20 cellular contexts compared by ENCODE assay signal in the genomic region with DNA sequence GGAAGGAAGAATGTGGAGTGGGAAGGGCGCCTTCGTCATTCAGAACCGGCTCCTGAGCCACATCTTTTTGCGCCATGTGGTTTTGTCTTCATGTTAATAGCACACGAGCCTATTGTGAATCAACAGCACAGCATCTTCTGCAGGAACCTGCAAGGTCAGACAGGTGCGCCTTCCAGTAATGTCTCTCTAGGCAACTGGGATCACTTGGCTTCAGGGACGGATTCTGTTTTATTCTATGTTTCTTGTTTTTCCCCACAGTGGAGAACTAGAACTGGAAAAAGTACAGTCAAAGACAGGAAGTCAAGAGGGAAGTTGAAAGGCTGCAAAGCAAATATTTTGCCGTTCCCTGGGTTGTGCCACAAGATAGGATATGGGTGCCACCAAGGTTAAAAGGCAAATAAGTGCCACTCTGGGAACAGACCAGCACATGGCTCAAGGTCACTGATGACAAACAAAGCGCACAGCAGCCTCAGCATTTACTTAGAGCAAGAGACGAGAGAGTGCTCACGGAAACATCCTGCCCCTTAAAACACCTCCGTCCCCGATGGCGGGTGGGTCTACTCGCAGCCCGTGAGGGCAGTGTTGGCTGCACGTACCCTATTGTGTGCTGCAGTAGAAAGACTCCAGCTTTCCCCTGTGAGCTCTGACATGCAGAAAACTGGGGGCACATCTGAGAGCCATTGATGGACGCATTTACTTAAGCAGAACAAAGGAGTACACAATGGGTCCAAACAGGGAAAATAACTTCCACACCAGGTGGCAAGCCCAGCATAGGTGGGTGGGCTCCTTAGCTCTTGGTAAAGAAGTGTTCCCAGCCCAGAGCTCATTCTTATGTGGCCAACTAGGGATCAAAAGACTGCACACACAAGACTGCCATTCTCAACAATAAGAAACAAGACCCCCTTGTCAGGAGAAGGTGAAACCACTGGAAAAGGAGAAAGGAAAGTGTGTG.
DNase-seq lines count a peak whose midpoint lies in the region; ATAC-seq and TF ChIP-seq lines count a peak whose summit lies in the region.
"Had no signal": no experiment of that assay in that cellular context is flagged by ENCODE, and none has a peak within 500 bp of the region (broad histone marks: within the 10 kb centered on the region; RNA-seq: fewer than 3 reads in every experiment).

No MANE protein-coding gene starts in this region.

- no peak overlapping the region for H2BK12ac ChIP-seq in H9 (ENCODE audit: insufficient read length, low read depth, low read length)

- H3T11ph ChIP-seq in H9 (ENCODE audit: low read length): no peak overlapping the region

- TF ChIP-seq CTCF in neural progenitor cell (IDR thresholded peaks at IDR 0.05): no peak
- no peak for TF ChIP-seq CTCF in H9 (conservative IDR thresholded peaks at IDR 0.05)

- H4K91ac ChIP-seq in H9 (ENCODE audit: insufficient read length, low read depth, low read length): no peak overlapping the region

- H3K4me3 Mint-ChIP-seq in neural progenitor cell: no peak overlapping the region
- no peak overlapping the region for H3K4me3 Mint-ChIP-seq in H9

- H3K23ac ChIP-seq in H9 (ENCODE audit: insufficient read length, low read depth, low read length): no peak overlapping the region

- H3K27me3 ChIP-seq in neural progenitor cell: no peaks in the 10 kb centered on the region
- no peaks in the 10 kb centered on the region for H3K27me3 ChIP-seq in H9 (ENCODE audit: insufficient read depth, low read length)

- H3K36me3 Mint-ChIP-seq in neural progenitor cell (no peaks in the 10 kb centered on the region), H9 (ENCODE audit: insufficient read depth in 1 of 3, low read depth in 3 of 3) (no peaks in the 10 kb centered on the region; a peak in 2 of 7 replicates)

- H3K4ac ChIP-seq in H9 (ENCODE audit: low read depth, low read length): no peak overlapping the region

- peaks cover 5% of the 10 kb centered on the region for H3K9me3 ChIP-seq in neural progenitor cell (ENCODE audit: low read depth)
- no peaks in the 10 kb centered on the region for H3K9me3 ChIP-seq in H9 (ENCODE audit: control insufficient read depth, low read depth, low read length)
- H3K9me3 ChIP-seq: A549, Caco-2 had no signal

- H3K4me3 ChIP-seq in neural progenitor cell: peak overlapping the region; percentile 10
- H3K4me3 ChIP-seq: A549, SK-N-MC had no signal

- no peak overlapping the region for H4K8ac ChIP-seq in H9 (replicated peaks; ENCODE audit: insufficient read length, low read depth, low read length)

- no peak overlapping the region for H2BK5ac ChIP-seq in H9 (ENCODE audit: insufficient read length, low read length)

- no peak overlapping the region for H3K14ac ChIP-seq in H9 (ENCODE audit: insufficient read depth, low read length)

- H3F3A ChIP-seq in neural progenitor cell (ENCODE audit: low read depth): peaks cover 21% of the 10 kb centered on the region

- no peak overlapping the region for H2BK15ac ChIP-seq in H9 (ENCODE audit: low read depth, low read length)

- ATAC-seq in HG03095 (IDR thresholded peaks at IDR 0.05; ENCODE audit: unreplicated experiment): no peak
- ATAC-seq: A549, PC-3 had no signal

- H3K79me2 ChIP-seq in neural progenitor cell (ENCODE audit: low read depth) (no peaks in the 10 kb centered on the region), H9 (ENCODE audit: insufficient read depth, low read length) (no peaks in the 10 kb centered on the region)

- peak overlapping the region; percentile 48 for H3K4me2 ChIP-seq in neural progenitor cell
- no peak overlapping the region for H3K4me2 ChIP-seq in H9 (ENCODE audit: insufficient read depth, insufficient read length, low read length)
- H3K4me2 ChIP-seq: A549 had no signal

- WGBS in H9 (ENCODE audit: extremely low coverage, insufficient read length, low lambda C conversion rate): no CpG with 5 or more reads among the region's 18 CpGs

- H2BK20ac ChIP-seq in H9 (ENCODE audit: low read depth, low read length, poor library complexity, severe bottlenecking): no peak overlapping the region

- H3K79me1 ChIP-seq in H9 (ENCODE audit: insufficient read depth, low read depth, low read length, poor library complexity, severe bottlenecking): no peaks in the 10 kb centered on the region

- H3K9me3 Mint-ChIP-seq in neural progenitor cell (peaks cover 29% of the 10 kb centered on the region), H9 (peaks cover 2 to 8% of the 10 kb centered on the region in 2 experiments; a peak in 4 of 5 replicates)

- peak overlapping the region; percentile 46 for H3K27ac Mint-ChIP-seq in neural progenitor cell
- peak overlapping the region in 1 of 3 experiments; percentile 38; a peak in 1 of 7 replicates for H3K27ac Mint-ChIP-seq in H9

- DNase-seq in NCI-H748 (lab: John Stamatoyannopoulos, UW; ENCODE audit: unreplicated experiment): peak; percentile 64
- DNase-seq in NCI-H748 treated with DMSO at 0.1 percent for 48 hours (lab: John Stamatoyannopoulos, UW): no peak
- peak; percentile 21 for DNase-seq in dermis blood vessel endothelial cell
- DNase-seq in neural progenitor cell (ENCODE audit: low spot score): peak; percentile 61
- no peak for DNase-seq in H9
- no peak for DNase-seq in DMS79 (lab: John Stamatoyannopoulos, UW)
- no peak for DNase-seq in RKO (ENCODE audit: low spot score)
- DNase-seq: Caco-2; DMS79 treated with DMSO at 0.1 percent for 48 hours; GDM1; KBM-7; NCI-H1092; NCI-H1694 treated with DMSO at 0.1 percent for 48 hours; NCI-H526; NK-92 treated with Interleukin-12 subunit alpha and Interleukin-12 subunit beta, amount 100 ng/mL, for 24 hours; PC-3 had no signal

- no peak overlapping the region for H4K5ac ChIP-seq in H9 (ENCODE audit: insufficient read length, low read depth, low read length)

- no peak overlapping the region for H3K56ac ChIP-seq in H9 (ENCODE audit: insufficient read length, low read depth, low read length)

- H2AFZ ChIP-seq in neural progenitor cell (replicated peaks): no peak overlapping the region
- H2AFZ ChIP-seq in H9 (ENCODE audit: low read length): no peak overlapping the region

- H3K4me1 Mint-ChIP-seq in neural progenitor cell (peaks cover 28% of the 10 kb centered on the region), H9 (peaks cover 14 to 20% of the 10 kb centered on the region in 2 experiments)

- H4K20me1 ChIP-seq in neural progenitor cell (ENCODE audit: low read depth): no peaks in the 10 kb centered on the region
- no peaks in the 10 kb centered on the region for H4K20me1 ChIP-seq in H9 (ENCODE audit: control insufficient read depth, insufficient read depth, insufficient read length)

- H3K27ac ChIP-seq in neural progenitor cell (peak overlapping the region; percentile 50), H9 (ENCODE audit: insufficient read length, low read depth, low read length) (no peak overlapping the region)
- H3K27ac ChIP-seq: A549, C4-2B, SK-N-MC had no signal

- H3K23me2 ChIP-seq in H9 (ENCODE audit: insufficient read length, low read depth, low read length, poor library complexity, severe bottlenecking): no peaks in the 10 kb centered on the region

- H3K9ac ChIP-seq in neural progenitor cell (no peak overlapping the region), H9 (ENCODE audit: extremely low read depth, insufficient read length, low read length) (no peak overlapping the region)

- H2AK5ac ChIP-seq in H9 (ENCODE audit: insufficient read length, low read length): no peak overlapping the region

- H2BK120ac ChIP-seq in H9 (ENCODE audit: low read depth, low read length, poor library complexity, severe bottlenecking): no peak overlapping the region

- no peak overlapping the region for H3K18ac ChIP-seq in H9 (ENCODE audit: insufficient read length, low read depth, low read length)

- peaks cover 6% of the 10 kb centered on the region for H3K27me3 Mint-ChIP-seq in neural progenitor cell (ENCODE audit: insufficient read depth, low read depth)
- no peaks in the 10 kb centered on the region; the same call in 1 of the 2 replicates for H3K27me3 Mint-ChIP-seq in H9 (ENCODE audit: low read depth)

- peaks cover 16% of the 10 kb centered on the region for H3K4me1 ChIP-seq in neural progenitor cell
- peaks cover 2% of the 10 kb centered on the region; the same call in 1 of the 2 replicates for H3K4me1 ChIP-seq in H9 (ENCODE audit: insufficient read depth, low read length)
- H3K4me1 ChIP-seq: A549, Caco-2 had no signal

- no peaks in the 10 kb centered on the region for H3K36me3 ChIP-seq in neural progenitor cell

Comparison
In these comparisons a context has a peak if more than half of its experiments do, and no peak if none do; other contexts are left out.
1. DNase-seq: peak in NCI-H748 (single experiment), dermis blood vessel endothelial cell (single experiment) and neural progenitor cell (single experiment); none in NCI-H748 treated with DMSO at 0.1 percent for 48 hours (single experiment), H9 (single experiment), DMS79 (single experiment) and RKO (single experiment).